ENCODE assay signal across 15 cellular contexts in the genomic region with DNA sequence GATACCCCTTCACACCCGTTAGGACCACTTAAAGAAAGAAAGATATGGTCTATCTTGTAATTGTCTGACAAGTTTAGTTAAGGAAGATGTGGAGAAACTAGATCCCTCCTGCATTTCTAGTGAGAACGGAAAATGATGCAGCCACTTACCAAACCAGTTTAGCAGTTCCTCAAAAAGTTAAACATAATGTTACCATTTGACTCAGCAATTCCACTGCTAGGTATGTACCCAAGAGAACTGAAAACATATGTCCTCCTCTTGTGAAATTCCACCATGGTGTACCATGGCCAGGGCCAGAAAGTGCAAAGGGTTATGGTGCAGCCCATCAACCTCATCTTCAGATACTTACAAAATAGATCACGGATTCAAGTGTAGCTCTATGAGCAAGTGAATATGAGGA.
DNase-seq lines count a peak whose midpoint lies in the region; ATAC-seq and TF ChIP-seq lines count a peak whose summit lies in the region.
"Had no signal": no experiment of that assay in that cellular context is flagged by ENCODE, and none has a peak within 500 bp of the region (broad histone marks: within the 10 kb centered on the region; RNA-seq: fewer than 3 reads in every experiment).

No MANE protein-coding gene starts in this region.

- H3K4me3 Mint-ChIP-seq in Caco-2 (ENCODE audit: unreplicated experiment) = no peak overlapping the region
- H3K4me3 Mint-ChIP-seq in activated T-helper 1 cell treated with anti-CD3 and anti-CD28 coated beads, Interleukin-12 subunit alpha, Interleukin-12 subunit beta, Interleukin-2, Interleukin-4 antibody, amounts not matched to agents 30 ng/mL and 10 ng/mL and 1 ng/mL, durations not matched to agents 14 hours and 24 hours and 36 hours = no peak overlapping the region
- H3K4me3 Mint-ChIP-seq in activated CD8-positive, alpha-beta T cell treated with anti-CD3 and anti-CD28 coated beads, Interleukin-2, amount 10 ng/mL, durations not matched to agents 7 days and 5 days = no peak overlapping the region
- H3K4me3 Mint-ChIP-seq: activated CD4-positive, alpha-beta memory T cell treated with anti-CD3 and anti-CD28 coated beads for 36 hours had no signal

- H4K20me1 ChIP-seq in hepatocyte (ENCODE audit: insufficient read depth, poor library complexity, severe bottlenecking) = no peaks in the 10 kb centered on the region

- peak in 1 of 2 experiments; percentile 68 for DNase-seq in Caco-2
- peak; percentile 52 for DNase-seq in HT-29 (ENCODE audit: low spot score)
- DNase-seq in hepatocyte (ENCODE audit: low spot score) = no peak
- no peak for DNase-seq in NCI-H345 (lab: John Stamatoyannopoulos, UW)
- no peak for DNase-seq in activated T-helper 1 cell treated with anti-CD3 and anti-CD28 coated beads, Interleukin-12 subunit alpha, Interleukin-12 subunit beta, Interleukin-2, Interleukin-4 antibody, amounts not matched to agents 30 ng/mL and 10 ng/mL and 1 ng/mL, durations not matched to agents 14 hours and 24 hours and 36 hours (ENCODE audit: low spot score)
- DNase-seq in activated CD8-positive, alpha-beta T cell treated with anti-CD3 and anti-CD28 coated beads, Interleukin-2, amount 10 ng/mL, durations not matched to agents 7 days and 5 days = no peak
- DNase-seq: activated CD4-positive, alpha-beta memory T cell treated with anti-CD3 and anti-CD28 coated beads for 36 hours; amniotic stem cell; BE2C; NCI-H2107; SJCRH30; stimulated activated CD4-positive, alpha-beta T cell treated with anti-CD3 and anti-CD28 coated beads, Interleukin-12 subunit alpha, Interleukin-12 subunit beta, amount 100 ng/mL, for 4 hours; stimulated activated naive CD4-positive, alpha-beta T cell had no signal

- peak overlapping the region; percentile 47 for H3K27ac Mint-ChIP-seq in Caco-2 (ENCODE audit: unreplicated experiment)
- no peak overlapping the region for H3K27ac Mint-ChIP-seq in activated T-helper 1 cell treated with anti-CD3 and anti-CD28 coated beads, Interleukin-12 subunit alpha, Interleukin-12 subunit beta, Interleukin-2, Interleukin-4 antibody, amounts not matched to agents 30 ng/mL and 10 ng/mL and 1 ng/mL, durations not matched to agents 14 hours and 24 hours and 36 hours
- no peak overlapping the region for H3K27ac Mint-ChIP-seq in activated CD8-positive, alpha-beta T cell treated with anti-CD3 and anti-CD28 coated beads, Interleukin-2, amount 10 ng/mL, durations not matched to agents 7 days and 5 days
- H3K27ac Mint-ChIP-seq: activated CD4-positive, alpha-beta memory T cell treated with anti-CD3 and anti-CD28 coated beads for 36 hours had no signal

- CTCF ChIA-PET in Caco-2 (lab: Charles Lee) = interaction anchor here (0.6 kb wide), 1 partner anchor 18 kb away, joined by 5 read pairs; no protein-coding TSS in a partner anchor
- CTCF ChIA-PET in activated CD8-positive, alpha-beta T cell treated with anti-CD3 and anti-CD28 coated beads, Interleukin-2, amount 10 ng/mL, durations not matched to agents 7 days and 5 days (lab: Charles Lee) = no interaction called here

- peaks cover 49% of the 10 kb centered on the region for H3K4me1 Mint-ChIP-seq in Caco-2 (ENCODE audit: low read depth, unreplicated experiment)
- H3K4me1 Mint-ChIP-seq in activated T-helper 1 cell treated with anti-CD3 and anti-CD28 coated beads, Interleukin-12 subunit alpha, Interleukin-12 subunit beta, Interleukin-2, Interleukin-4 antibody, amounts not matched to agents 30 ng/mL and 10 ng/mL and 1 ng/mL, durations not matched to agents 14 hours and 24 hours and 36 hours (ENCODE audit: low read depth) = peaks cover 28% of the 10 kb centered on the region
- H3K4me1 Mint-ChIP-seq in activated CD8-positive, alpha-beta T cell treated with anti-CD3 and anti-CD28 coated beads, Interleukin-2, amount 10 ng/mL, durations not matched to agents 7 days and 5 days (ENCODE audit: low read depth) = peaks cover 21% of the 10 kb centered on the region

- H3K9me3 Mint-ChIP-seq in Caco-2 (ENCODE audit: unreplicated experiment) = no peaks in the 10 kb centered on the region
- no peaks in the 10 kb centered on the region for H3K9me3 Mint-ChIP-seq in activated T-helper 1 cell treated with anti-CD3 and anti-CD28 coated beads, Interleukin-12 subunit alpha, Interleukin-12 subunit beta, Interleukin-2, Interleukin-4 antibody, amounts not matched to agents 30 ng/mL and 10 ng/mL and 1 ng/mL, durations not matched to agents 14 hours and 24 hours and 36 hours
- H3K9me3 Mint-ChIP-seq in activated CD8-positive, alpha-beta T cell treated with anti-CD3 and anti-CD28 coated beads, Interleukin-2, amount 10 ng/mL, durations not matched to agents 7 days and 5 days (ENCODE audit: insufficient read depth) = no peaks in the 10 kb centered on the region
- H3K9me3 Mint-ChIP-seq: activated CD4-positive, alpha-beta memory T cell treated with anti-CD3 and anti-CD28 coated beads for 36 hours had no signal

- H3K27ac ChIP-seq in hepatocyte = peak overlapping the region; percentile 63
- H3K27ac ChIP-seq: SJCRH30 had no signal

- H2AFZ ChIP-seq in hepatocyte = no peak overlapping the region

- intact Hi-C loops in Caco-2 (cut with micrococcal nuclease; ENCODE audit: unreplicated experiment) = no loop called here
- intact Hi-C loops in activated T-helper 1 cell treated with anti-CD3 and anti-CD28 coated beads, Interleukin-12 subunit alpha, Interleukin-12 subunit beta, Interleukin-2, Interleukin-4 antibody, amounts not matched to agents 30 ng/mL and 10 ng/mL and 1 ng/mL, durations not matched to agents 14 hours and 24 hours and 36 hours (cut with micrococcal nuclease) = no loop called here

- no peaks in the 10 kb centered on the region for H3K9me2 ChIP-seq in hepatocyte (replicated peaks; ENCODE audit: insufficient read depth)

- H3K36me3 ChIP-seq in Caco-2 (ENCODE audit: control insufficient read depth, insufficient read depth, low read length) (no peaks in the 10 kb centered on the region; the same call in 1 of the 2 replicates), hepatocyte (replicated peaks; ENCODE audit: insufficient read depth, low read depth) (no peaks in the 10 kb centered on the region)
- H3K36me3 ChIP-seq: BE2C, SJCRH30 had no signal

- TF ChIP-seq CTCF in Caco-2 (IDR thresholded peaks at IDR 0.05; ENCODE audit: insufficient read depth in 1 of 2, low read depth in 1 of 2, low read length in 1 of 2, severe bottlenecking in 1 of 2, unreplicated experiment in 1 of 2) (no peak), hepatocyte (IDR thresholded peaks at IDR 0.05; ENCODE audit: poor library complexity) (no peak)

- no peaks in the 10 kb centered on the region for H3K27me3 ChIP-seq in Caco-2 (replicated peaks; ENCODE audit: control insufficient read depth, insufficient read depth, low read length)
- no peaks in the 10 kb centered on the region for H3K27me3 ChIP-seq in hepatocyte
- H3K27me3 ChIP-seq: BE2C, SJCRH30 had no signal

- H3K36me3 Mint-ChIP-seq in Caco-2 (ENCODE audit: insufficient read depth, unreplicated experiment) = peaks cover 4% of the 10 kb centered on the region
- H3K36me3 Mint-ChIP-seq in activated T-helper 1 cell treated with anti-CD3 and anti-CD28 coated beads, Interleukin-12 subunit alpha, Interleukin-12 subunit beta, Interleukin-2, Interleukin-4 antibody, amounts not matched to agents 30 ng/mL and 10 ng/mL and 1 ng/mL, durations not matched to agents 14 hours and 24 hours and 36 hours (ENCODE audit: low read depth) = no peaks in the 10 kb centered on the region
- H3K36me3 Mint-ChIP-seq in activated CD8-positive, alpha-beta T cell treated with anti-CD3 and anti-CD28 coated beads, Interleukin-2, amount 10 ng/mL, durations not matched to agents 7 days and 5 days (ENCODE audit: low read depth) = no peaks in the 10 kb centered on the region
- H3K36me3 Mint-ChIP-seq: activated CD4-positive, alpha-beta memory T cell treated with anti-CD3 and anti-CD28 coated beads for 36 hours had no signal

- POLR2A ChIA-PET in Caco-2 (lab: Charles Lee) = no interaction called here
- POLR2A ChIA-PET in activated CD8-positive, alpha-beta T cell treated with anti-CD3 and anti-CD28 coated beads, Interleukin-2, amount 10 ng/mL, durations not matched to agents 7 days and 5 days (lab: Charles Lee) = interaction anchor here (0.6 kb wide), 1 partner anchor 27 kb away, joined by 3 read pairs; no protein-coding TSS in a partner anchor

- ATAC-seq in GM21529 (IDR thresholded peaks at IDR 0.05; ENCODE audit: unreplicated experiment) (peak; percentile 53), GM19467 (IDR thresholded peaks at IDR 0.05; ENCODE audit: unreplicated experiment) (no peak)
- no peak for ATAC-seq in activated CD8-positive, alpha-beta T cell treated with anti-CD3 and anti-CD28 coated beads, Interleukin-2, amount 10 ng/mL, durations not matched to agents 7 days and 5 days

- H3K4me3 ChIP-seq in Caco-2 (ENCODE audit: low read depth, low read length) (no peak overlapping the region), hepatocyte (no peak overlapping the region)
- H3K4me3 ChIP-seq: SJCRH30 had no signal

- H3K79me2 ChIP-seq in hepatocyte = no peaks in the 10 kb centered on the region

- H3K4me2 ChIP-seq in hepatocyte = no peak overlapping the region

- H3K27me3 Mint-ChIP-seq in Caco-2 (ENCODE audit: insufficient read depth, unreplicated experiment) = no peaks in the 10 kb centered on the region
- H3K27me3 Mint-ChIP-seq in activated T-helper 1 cell treated with anti-CD3 and anti-CD28 coated beads, Interleukin-12 subunit alpha, Interleukin-12 subunit beta, Interleukin-2, Interleukin-4 antibody, amounts not matched to agents 30 ng/mL and 10 ng/mL and 1 ng/mL, durations not matched to agents 14 hours and 24 hours and 36 hours (ENCODE audit: insufficient read depth) = peaks cover 1% of the 10 kb centered on the region
- peaks cover 9% of the 10 kb centered on the region for H3K27me3 Mint-ChIP-seq in activated CD8-positive, alpha-beta T cell treated with anti-CD3 and anti-CD28 coated beads, Interleukin-2, amount 10 ng/mL, durations not matched to agents 7 days and 5 days (ENCODE audit: low read depth)
- H3K27me3 Mint-ChIP-seq: activated CD4-positive, alpha-beta memory T cell treated with anti-CD3 and anti-CD28 coated beads for 36 hours had no signal

- BruUV-seq in Caco-2 (replicated peaks; lab: Mats Ljungman, UMichigan) = no TSS peak

- H3K4me1 ChIP-seq in Caco-2 (peaks cover 79% of the 10 kb centered on the region), hepatocyte (ENCODE audit: insufficient read depth) (peaks cover 15% of the 10 kb centered on the region)
- H3K4me1 ChIP-seq: SJCRH30 had no signal

- 64% methylated on average over 3 of the region's 3 CpGs for WGBS in hepatocyte (ENCODE audit: low lambda C conversion rate, missing lambda C conversion rate)

- no peaks in the 10 kb centered on the region for H3K9me3 ChIP-seq in Caco-2
- H3K9me3 ChIP-seq in hepatocyte (ENCODE audit: low read depth) = no peaks in the 10 kb centered on the region
- H3K9me3 ChIP-seq: BE2C, SJCRH30 had no signal
